In the genomic region with DNA sequence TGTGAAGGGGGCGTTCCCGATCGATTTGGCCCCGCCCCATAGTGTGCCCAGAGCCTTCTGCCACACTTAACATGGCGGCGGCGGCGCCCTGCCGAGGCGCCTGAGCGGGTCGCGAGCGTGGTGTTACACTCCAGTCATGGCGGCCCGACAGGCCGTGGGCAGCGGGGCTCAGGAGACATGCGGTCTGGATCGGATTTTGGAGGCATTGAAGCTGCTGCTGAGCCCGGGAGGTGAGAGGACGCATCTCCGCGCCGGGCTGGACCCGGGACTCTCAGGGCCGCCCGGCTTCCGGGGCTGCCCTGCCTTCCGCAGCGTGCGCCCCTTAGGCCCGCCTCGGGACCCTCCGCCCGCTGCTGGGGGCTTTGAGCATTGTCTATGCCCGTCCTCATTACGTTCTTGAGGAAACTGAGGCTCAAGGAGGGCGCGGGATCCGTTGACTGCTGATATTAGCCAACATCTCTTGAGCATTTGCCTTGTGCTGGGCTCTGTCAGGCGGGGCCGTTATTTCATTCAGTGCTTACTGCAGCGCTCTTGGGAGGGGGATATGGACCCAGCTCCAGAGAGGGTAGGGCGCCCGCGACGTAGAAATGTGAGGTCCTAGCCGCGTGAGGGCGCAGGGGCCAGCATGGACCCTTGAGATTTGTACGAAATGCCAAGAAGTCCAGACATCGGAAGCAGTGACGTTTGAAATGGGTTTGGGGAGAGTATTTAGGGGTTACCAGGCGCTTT, we compare ENCODE assay signal across 8 cellular contexts. TPM values are rescaled to one million over a fixed set of nuclear protein-coding genes. Genes with fewer than 3 reads are reported as not detected.
DNase-seq lines count a peak whose midpoint lies in the region; ATAC-seq and TF ChIP-seq lines count a peak whose summit lies in the region.

A gene (plus strand): TSS at position 50 of the 729 bp plus-strand sequence. CDS start 87 bp downstream, at position 137.

- ATAC-seq in GM21526 (IDR thresholded peaks at IDR 0.05; ENCODE audit: low FRiP score, unreplicated experiment), result peak; percentile 71

- H3K4me3 ChIP-seq in epithelial cell of proximal tubule (ENCODE audit: low read depth, low read length), result peak within 1 kb of the TSS; percentile 97

- DNase-seq in DMS 273 (lab: John Stamatoyannopoulos, UW; ENCODE audit: unreplicated experiment), result peak; percentile 95
- DNase-seq in HuH-7.5 (ENCODE audit: low spot score), result peak; percentile 74
- DNase-seq in OCI-M1 (lab: John Stamatoyannopoulos, UW), result peak; percentile 92
- DNase-seq in activated T-cell treated with anti-CD3 and anti-CD28 coated beads for 24 hours (ENCODE audit: low read depth), result peak; percentile 93
- DNase-seq in epithelial cell of proximal tubule (ENCODE audit: low read depth), result no peak
- DNase-seq in mucosa of gallbladder (ENCODE audit: low spot score), result peak; percentile 85
- DNase-seq in stimulated activated CD8-positive, alpha-beta memory T cell treated with anti-CD3 and anti-CD28 coated beads, Interleukin-4, amount 100 ng/mL, for 48 hours, result peak; percentile 96

- peak; percentile 21 for TF ChIP-seq CTCF in epithelial cell of proximal tubule (conservative IDR thresholded peaks at IDR 0.05; ENCODE audit: low read depth, low read length)

RNA-seq across cellular contexts. Expression of the gene that starts here (rescaled TPM):
- 20.0 and 30.9 TPM in 2 replicates for total RNA-seq in epithelial cell of proximal tubule
- 11.0 TPM for total RNA-seq in mucosa of gallbladder
